1 cellular context compared by ENCODE assay signal in the genomic region with DNA sequence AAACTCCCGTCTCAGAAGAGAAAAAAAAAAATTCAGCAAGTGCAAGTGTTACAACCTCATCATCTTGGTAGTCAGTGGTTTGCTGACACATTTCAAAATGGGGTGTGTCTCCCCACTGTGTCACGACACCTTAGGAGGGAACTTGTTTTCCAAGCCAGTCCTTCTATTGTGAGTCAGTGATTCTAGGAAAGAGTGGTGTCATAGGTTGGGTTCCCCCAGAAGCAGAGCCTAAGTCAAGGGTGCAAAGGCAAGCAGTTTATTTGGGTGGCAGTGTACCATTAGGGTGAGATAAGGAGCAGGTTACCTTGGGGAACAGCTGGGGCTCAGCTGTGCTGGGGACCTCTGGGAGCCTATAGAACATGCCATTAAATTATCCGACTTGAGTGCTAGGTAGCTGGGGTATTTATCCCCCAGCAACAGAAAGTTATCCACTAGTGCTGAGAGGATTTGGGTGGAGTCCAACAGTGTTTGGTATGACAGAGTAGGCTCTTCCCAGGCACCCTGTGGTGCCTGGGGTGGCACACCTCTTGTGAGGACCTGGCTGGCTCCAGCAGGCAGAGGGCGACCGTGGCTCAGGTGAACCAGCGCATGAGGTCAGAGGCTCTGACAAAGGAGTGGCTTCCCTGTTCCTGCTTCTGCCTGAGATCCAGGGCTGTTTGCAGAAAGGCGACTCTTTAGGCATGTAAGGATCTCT.
TF ChIP-seq lines count a peak whose summit lies in the region.

No MANE protein-coding gene starts in this region.

TF ChIP-seq in GM23338, 12 proteins besides CTCF, POLR2A, EP300 and RAD21 (continued from another document):
- TF ChIP-seq, protein P1, sequence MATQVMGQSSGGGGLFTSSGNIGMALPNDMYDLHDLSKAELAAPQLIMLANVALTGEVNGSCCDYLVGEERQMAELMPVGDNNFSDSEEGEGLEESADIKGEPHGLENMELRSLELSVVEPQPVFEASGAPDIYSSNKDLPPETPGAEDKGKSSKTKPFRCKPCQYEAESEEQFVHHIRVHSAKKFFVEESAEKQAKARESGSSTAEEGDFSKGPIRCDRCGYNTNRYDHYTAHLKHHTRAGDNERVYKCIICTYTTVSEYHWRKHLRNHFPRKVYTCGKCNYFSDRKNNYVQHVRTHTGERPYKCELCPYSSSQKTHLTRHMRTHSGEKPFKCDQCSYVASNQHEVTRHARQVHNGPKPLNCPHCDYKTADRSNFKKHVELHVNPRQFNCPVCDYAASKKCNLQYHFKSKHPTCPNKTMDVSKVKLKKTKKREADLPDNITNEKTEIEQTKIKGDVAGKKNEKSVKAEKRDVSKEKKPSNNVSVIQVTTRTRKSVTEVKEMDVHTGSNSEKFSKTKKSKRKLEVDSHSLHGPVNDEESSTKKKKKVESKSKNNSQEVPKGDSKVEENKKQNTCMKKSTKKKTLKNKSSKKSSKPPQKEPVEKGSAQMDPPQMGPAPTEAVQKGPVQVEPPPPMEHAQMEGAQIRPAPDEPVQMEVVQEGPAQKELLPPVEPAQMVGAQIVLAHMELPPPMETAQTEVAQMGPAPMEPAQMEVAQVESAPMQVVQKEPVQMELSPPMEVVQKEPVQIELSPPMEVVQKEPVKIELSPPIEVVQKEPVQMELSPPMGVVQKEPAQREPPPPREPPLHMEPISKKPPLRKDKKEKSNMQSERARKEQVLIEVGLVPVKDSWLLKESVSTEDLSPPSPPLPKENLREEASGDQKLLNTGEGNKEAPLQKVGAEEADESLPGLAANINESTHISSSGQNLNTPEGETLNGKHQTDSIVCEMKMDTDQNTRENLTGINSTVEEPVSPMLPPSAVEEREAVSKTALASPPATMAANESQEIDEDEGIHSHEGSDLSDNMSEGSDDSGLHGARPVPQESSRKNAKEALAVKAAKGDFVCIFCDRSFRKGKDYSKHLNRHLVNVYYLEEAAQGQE (IDR thresholded peaks at IDR 0.05; ENCODE audit: unreplicated experiment): no peak
- no peak for TF ChIP-seq ZNF462 (CRISPR knock-in tag; IDR thresholded peaks at IDR 0.05)
